ENCODE assay signal across 8 cellular contexts in genomic region chr19:52735734-52736133, GRCh38. TPM values are rescaled to one million over a fixed set of nuclear protein-coding genes. Genes with fewer than 3 reads are reported as not detected.
DNase-seq lines count a peak whose midpoint lies in the region; ATAC-seq and TF ChIP-seq lines count a peak whose summit lies in the region.

No MANE protein-coding gene starts in this region.

- intact Hi-C loops in dorsolateral prefrontal cortex (cut with DNase I) (loop anchor here (1.0 to 10.0 kb wide), 3 partner anchors 43 to 131 kb away; no protein-coding TSS in a partner anchor), thyroid gland (cut with DNase I) (no loop called here)

- peaks cover 2 to 3% of the 10 kb centered on the region in 2 experiments for H3K9me3 ChIP-seq in CD4-positive, CD25-positive, alpha-beta regulatory T cell (ENCODE audit: control insufficient read depth in 2 of 2, low read length in 2 of 2)
- H3K9me3 ChIP-seq in OCI-LY3 (ENCODE audit: insufficient read depth, low read length) (no peaks in the 10 kb centered on the region), thyroid gland (no peaks in the 10 kb centered on the region)

- peak in 2 of 3 donors; percentile 6 to 15 for DNase-seq in CD4-positive, CD25-positive, alpha-beta regulatory T cell
- DNase-seq in dorsolateral prefrontal cortex (peak in 7 of 10 donors; percentile 12 to 53 (median 32)), lung microvascular endothelial cell (ENCODE audit: low read depth in 2 of 2) (peak; percentile 6 to 88), thyroid gland (peak; percentile 25 to 39)
- DNase-seq in activated CD8-positive, alpha-beta memory T cell treated with anti-CD3 and anti-CD28 coated beads, Interleukin-2, amount 50 U/mL, for 4 hours: no peak

- no peaks in the 10 kb centered on the region for H4K20me1 ChIP-seq in OCI-LY3 (ENCODE audit: insufficient read depth, low read length)

- peak overlapping the region; percentile 82; the same call in 1 of the 2 replicates for H2AFZ ChIP-seq in OCI-LY3 (ENCODE audit: low read depth, low read length)

- peaks cover 19% of the 10 kb centered on the region for H3K4me1 ChIP-seq in CD4-positive, CD25-positive, alpha-beta regulatory T cell (ENCODE audit: control insufficient read depth, insufficient read depth, low read length, poor library complexity, severe bottlenecking)
- H3K4me1 ChIP-seq in OCI-LY3 (ENCODE audit: low read length) (peaks cover 12% of the 10 kb centered on the region; the same call in 1 of the 2 replicates), thyroid gland (peaks cover 13 to 28% of the 10 kb centered on the region in 2 donors)

- H3K27me3 ChIP-seq in CD4-positive, CD25-positive, alpha-beta regulatory T cell (ENCODE audit: control insufficient read depth, insufficient read depth, low read length): no peaks in the 10 kb centered on the region
- H3K27me3 ChIP-seq in OCI-LY3 (ENCODE audit: low read depth, low read length) (no peaks in the 10 kb centered on the region), dorsolateral prefrontal cortex (no peaks in the 10 kb centered on the region), thyroid gland (no peaks in the 10 kb centered on the region)

- peak overlapping the region; percentile 92 to 96 (median 94) for H3K27ac Mint-ChIP-seq in CD4-positive, CD25-positive, alpha-beta regulatory T cell

- no peak for TF ChIP-seq CTCF in OCI-LY3 (IDR thresholded peaks at IDR 0.05; ENCODE audit: low read depth, low read length)
- TF ChIP-seq CTCF in dorsolateral prefrontal cortex (IDR thresholded peaks at IDR 0.05 in 54 of 56, conservative IDR thresholded peaks at IDR 0.05 in 2 of 56; ENCODE audit: low read depth in 1 of 56, partially characterized antibody in 56 of 56): peak in 1 of 56 donors; percentile 7
- no peak for TF ChIP-seq CTCF in thyroid gland (IDR thresholded peaks at IDR 0.05)

- H3K4me2 ChIP-seq in OCI-LY3 (ENCODE audit: low read length): peak overlapping the region; percentile 72

- H3K9me3 Mint-ChIP-seq in CD4-positive, CD25-positive, alpha-beta regulatory T cell: peaks cover 0 to 10% (median 0%) of the 10 kb centered on the region in 7 donors

- H3K36me3 Mint-ChIP-seq in CD4-positive, CD25-positive, alpha-beta regulatory T cell: peaks cover 4% of the 10 kb centered on the region

- no peak overlapping the region for H3K4me3 ChIP-seq in CD4-positive, CD25-positive, alpha-beta regulatory T cell (ENCODE audit: low read depth, low read length)
- peak overlapping the region; percentile 95 for H3K4me3 ChIP-seq in OCI-LY3 (ENCODE audit: low read length)
- H3K4me3 ChIP-seq in dorsolateral prefrontal cortex: peak overlapping the region in 58 of 59 donors; percentile 64 to 95 (median 80)
- H3K4me3 ChIP-seq in thyroid gland (replicated peaks in 1 of 3): no peak overlapping the region

- no peak for ATAC-seq in CD4-positive, CD25-positive, alpha-beta regulatory T cell (ENCODE audit: low read depth in 2 of 2)
- no peak for ATAC-seq in GM19452 (IDR thresholded peaks at IDR 0.05; ENCODE audit: unreplicated experiment)
- ATAC-seq in HG02885 (IDR thresholded peaks at IDR 0.05; ENCODE audit: poor library complexity, unreplicated experiment): no peak

- H3K27me3 Mint-ChIP-seq in CD4-positive, CD25-positive, alpha-beta regulatory T cell: no peaks in the 10 kb centered on the region

- no peak for TF ChIP-seq POLR2A in thyroid gland (IDR thresholded peaks at IDR 0.05)

- H3K27ac ChIP-seq in CD4-positive, CD25-positive, alpha-beta regulatory T cell (ENCODE audit: insufficient read depth, low read length, poor library complexity, severe bottlenecking): peak overlapping the region; percentile 87
- H3K27ac ChIP-seq in OCI-LY3 (ENCODE audit: low read length) (peak overlapping the region; percentile 68), dorsolateral prefrontal cortex (peak overlapping the region; percentile 47 to 94 (median 87)), thyroid gland (peak overlapping the region; percentile 55 to 85 (median 84))

- WGBS in thyroid gland, 2 donors: 76 to 82% methylated on average over 17 to 18 of the region's 18 CpGs

- peaks cover 13 to 26% (median 20%) of the 10 kb centered on the region in 4 donors for H3K4me1 Mint-ChIP-seq in CD4-positive, CD25-positive, alpha-beta regulatory T cell

- H3K79me2 ChIP-seq in OCI-LY3 (ENCODE audit: low read length): peaks cover 24% of the 10 kb centered on the region

- H3K9ac ChIP-seq in OCI-LY3 (ENCODE audit: low read length): peak overlapping the region; percentile 95; the same call in 1 of the 2 replicates

- no peaks in the 10 kb centered on the region for H3K36me3 ChIP-seq in CD4-positive, CD25-positive, alpha-beta regulatory T cell (ENCODE audit: control insufficient read depth, insufficient read depth, low read length)
- H3K36me3 ChIP-seq in OCI-LY3 (replicated peaks; ENCODE audit: low read depth, low read length) (peaks cover 5% of the 10 kb centered on the region), thyroid gland (no peaks in the 10 kb centered on the region)

- H3K4me3 Mint-ChIP-seq in CD4-positive, CD25-positive, alpha-beta regulatory T cell: peak overlapping the region in 3 of 4 donors; percentile 93 to 94 (median 93)

RNA-seq across cellular contexts. Expression of gene ZNF611, which starts 0.9 kb away (rescaled TPM):
- total RNA-seq in CD4-positive, CD25-positive, alpha-beta regulatory T cell: 26.9 TPM
- polyA plus RNA-seq in CD4-positive, CD25-positive, alpha-beta regulatory T cell: 10 to 100 TPM; 19.0 to 34.1 (median 24.2) TPM
- total RNA-seq in dorsolateral prefrontal cortex (10 to 100 TPM; 18.1 to 38.1 (median 26.2) TPM), lung microvascular endothelial cell (8.5 and 8.7 TPM in 2 replicates), thyroid gland (10 to 100 TPM; 12.8 to 34.8 (median 24.5) TPM)

RNA-seq across cellular contexts. Expression of gene ZNF600, which starts 50.9 kb away (rescaled TPM):
- 22.3 TPM for total RNA-seq in CD4-positive, CD25-positive, alpha-beta regulatory T cell
- 10 to 100 TPM in 2 of 4 donors, 1 to 10 TPM in 2; 4.3 to 20.8 (median 14.3) TPM for polyA plus RNA-seq in CD4-positive, CD25-positive, alpha-beta regulatory T cell
- total RNA-seq in dorsolateral prefrontal cortex (1 to 10 TPM in 119 of 120 experiments, under 1 TPM in 1; 0.90 to 6.5 (median 2.7) TPM), lung microvascular endothelial cell (2.2 and 3.0 TPM in 2 replicates), thyroid gland (10 to 100 TPM in 3 of 4 donors, 1 to 10 TPM in 1; 8.8 to 15.3 (median 12.4) TPM)

Comparison
In these comparisons a context has a peak if more than half of its experiments do, and no peak if none do; other contexts are left out.
1. H3K4me3 ChIP-seq: peak in OCI-LY3 (single experiment) and dorsolateral prefrontal cortex (58 of 59); none in CD4-positive, CD25-positive, alpha-beta regulatory T cell (single experiment) and thyroid gland (0 of 3).
2. Peak in every context shown above with its lines, with median percentiles within 50 percentile points of each other: H3K27ac ChIP-seq.